ENCODE assay signal across 1 cellular context in the genomic region with DNA sequence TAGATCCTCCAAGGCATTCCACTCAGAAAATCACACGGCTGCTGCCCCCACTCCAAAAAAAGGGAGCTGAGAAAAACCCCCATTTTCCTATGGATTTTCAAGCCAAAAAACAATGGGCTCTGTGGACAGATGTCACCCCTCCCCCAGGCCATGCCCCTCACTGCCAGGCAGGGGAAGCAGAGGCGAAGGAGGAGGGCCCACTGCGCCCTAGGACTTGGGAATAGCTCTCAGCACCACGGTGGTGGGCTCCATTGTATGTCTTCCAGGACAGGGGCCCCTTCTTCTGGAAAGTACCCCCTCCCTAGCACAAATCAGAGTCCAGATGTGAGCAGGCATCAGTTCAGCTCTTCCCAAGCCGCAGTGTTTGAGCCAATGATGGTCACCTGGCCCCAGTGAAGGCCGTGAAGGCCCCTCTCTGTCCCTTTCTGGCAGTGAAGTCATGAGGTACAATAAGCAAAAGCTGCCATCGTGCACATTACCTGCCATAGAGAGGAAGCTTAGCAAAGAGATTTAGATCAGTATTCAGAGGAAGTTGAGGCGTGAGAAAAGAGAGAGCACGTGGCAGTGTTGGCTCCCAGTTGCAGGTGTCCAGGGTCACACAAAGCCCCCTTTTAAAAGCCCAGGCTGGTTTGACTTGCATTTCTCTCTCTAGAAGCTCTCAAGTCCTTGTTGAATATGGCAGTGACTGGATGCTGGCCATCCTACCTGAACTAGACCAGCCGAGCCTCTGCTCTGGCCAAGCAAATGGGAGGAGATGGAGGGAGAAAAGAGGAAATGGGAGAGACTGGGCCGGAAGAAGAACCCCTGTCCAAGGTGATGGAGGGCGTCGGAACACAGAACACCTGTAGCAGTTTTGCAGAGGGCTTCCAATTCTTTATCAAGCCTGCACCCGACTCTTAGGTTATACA.
TF ChIP-seq lines count a peak whose summit lies in the region.

No MANE protein-coding gene starts in this region.

TF ChIP-seq in GM12878, 131 proteins besides CTCF, POLR2A, EP300 and RAD21 (continued from another document):
- TF ChIP-seq REST (IDR thresholded peaks at IDR 0.05; ENCODE audit: low read depth, low read length) (peak; percentile 64; the same call in 1 of the 2 replicates), HCFC1 (IDR thresholded peaks at IDR 0.05; ENCODE audit: low read length) (0 out of 2 replicates have a peak, but pooled peaks have one; percentile 13)
- TF ChIP-seq, protein P1, sequence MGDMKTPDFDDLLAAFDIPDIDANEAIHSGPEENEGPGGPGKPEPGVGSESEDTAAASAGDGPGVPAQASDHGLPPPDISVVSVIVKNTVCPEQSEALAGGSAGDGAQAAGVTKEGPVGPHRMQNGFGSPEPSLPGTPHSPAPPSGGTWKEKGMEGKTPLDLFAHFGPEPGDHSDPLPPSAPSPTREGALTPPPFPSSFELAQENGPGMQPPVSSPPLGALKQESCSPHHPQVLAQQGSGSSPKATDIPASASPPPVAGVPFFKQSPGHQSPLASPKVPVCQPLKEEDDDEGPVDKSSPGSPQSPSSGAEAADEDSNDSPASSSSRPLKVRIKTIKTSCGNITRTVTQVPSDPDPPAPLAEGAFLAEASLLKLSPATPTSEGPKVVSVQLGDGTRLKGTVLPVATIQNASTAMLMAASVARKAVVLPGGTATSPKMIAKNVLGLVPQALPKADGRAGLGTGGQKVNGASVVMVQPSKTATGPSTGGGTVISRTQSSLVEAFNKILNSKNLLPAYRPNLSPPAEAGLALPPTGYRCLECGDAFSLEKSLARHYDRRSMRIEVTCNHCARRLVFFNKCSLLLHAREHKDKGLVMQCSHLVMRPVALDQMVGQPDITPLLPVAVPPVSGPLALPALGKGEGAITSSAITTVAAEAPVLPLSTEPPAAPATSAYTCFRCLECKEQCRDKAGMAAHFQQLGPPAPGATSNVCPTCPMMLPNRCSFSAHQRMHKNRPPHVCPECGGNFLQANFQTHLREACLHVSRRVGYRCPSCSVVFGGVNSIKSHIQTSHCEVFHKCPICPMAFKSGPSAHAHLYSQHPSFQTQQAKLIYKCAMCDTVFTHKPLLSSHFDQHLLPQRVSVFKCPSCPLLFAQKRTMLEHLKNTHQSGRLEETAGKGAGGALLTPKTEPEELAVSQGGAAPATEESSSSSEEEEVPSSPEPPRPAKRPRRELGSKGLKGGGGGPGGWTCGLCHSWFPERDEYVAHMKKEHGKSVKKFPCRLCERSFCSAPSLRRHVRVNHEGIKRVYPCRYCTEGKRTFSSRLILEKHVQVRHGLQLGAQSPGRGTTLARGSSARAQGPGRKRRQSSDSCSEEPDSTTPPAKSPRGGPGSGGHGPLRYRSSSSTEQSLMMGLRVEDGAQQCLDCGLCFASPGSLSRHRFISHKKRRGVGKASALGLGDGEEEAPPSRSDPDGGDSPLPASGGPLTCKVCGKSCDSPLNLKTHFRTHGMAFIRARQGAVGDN (IDR thresholded peaks at IDR 0.05) = peak; percentile 89
